Comparison of ENCODE assay signal across 24 cellular contexts in genomic region chr7:51354434-51354833, GRCh38. TPM values are rescaled to one million over a fixed set of nuclear protein-coding genes. Genes with fewer than 3 reads are reported as not detected.
DNase-seq lines count a peak whose midpoint lies in the region; ATAC-seq, FAIRE-seq and TF ChIP-seq lines count a peak whose summit lies in the region.
"Had no signal": no experiment of that assay in that cellular context is flagged by ENCODE, and none has a peak within 500 bp of the region (broad histone marks: within the 10 kb centered on the region; RNA-seq: fewer than 3 reads in every experiment).

No MANE protein-coding gene starts in this region.

- POLR2A ChIA-PET in HepG2 (lab: Yijun Ruan, JAX) = no interaction called here
- POLR2A ChIA-PET in WTC11 (lab: Charles Lee) = interaction anchor here (1.0 kb wide), 1 partner anchor 27 kb away, joined by 4 read pairs; no protein-coding TSS in a partner anchor

- H3K27me3 Mint-ChIP-seq in WTC11 (ENCODE audit: low read depth) = no peaks in the 10 kb centered on the region
- H3K27me3 Mint-ChIP-seq: CD4-positive, alpha-beta memory T cell had no signal

- no peak for TF ChIP-seq RAD21 in HepG2 (CRISPR knock-in tag; IDR thresholded peaks at IDR 0.05)

- FAIRE-seq in HepG2 (lab: Jason Lieb, UNC) (no peak), H54 (lab: Jason Lieb, UNC) (no peak)
- FAIRE-seq: A204.1, GM12891, GM18507 had no signal

- H3K36me3 ChIP-seq in HepG2 (replicated peaks in 1 of 2; ENCODE audit: control insufficient read depth in 1 of 2, insufficient read depth in 2 of 2, low read length in 2 of 2) = no peaks in the 10 kb centered on the region
- H3K36me3 ChIP-seq in right lobe of liver = no peaks in the 10 kb centered on the region
- H3K36me3 ChIP-seq in osteoblast (ENCODE audit: insufficient read depth, low read length) = no peaks in the 10 kb centered on the region
- H3K36me3 ChIP-seq: BE2C, HAP-1 had no signal

- peaks cover 33% of the 10 kb centered on the region for H3K4me1 Mint-ChIP-seq in WTC11
- H3K4me1 Mint-ChIP-seq: CD4-positive, alpha-beta memory T cell had no signal

- CTCF ChIA-PET in HepG2 (lab: Yijun Ruan, JAX; ENCODE audit: low intra/inter-chr PET ratio, low total read pairs) = no interaction called here
- CTCF ChIA-PET in WTC11 (lab: Charles Lee) = interaction anchor here (0.6 to 5.1 kb wide), 23 partner anchors 9 to 517 kb away, joined by 3 to 51 read pairs (median 4); no protein-coding TSS in a partner anchor

- in situ Hi-C loops in HepG2 (cut with HindIII; ENCODE audit: extremely low pct_ligation_motif_present, low pct_unique_long_range_greater_than_20kb) = no loop called here

- intact Hi-C loops in HepG2 (cut with micrococcal nuclease; ENCODE audit: unreplicated experiment) (no loop called here), right lobe of liver (cut with DNase I) (no loop called here)

- no peak overlapping the region for H2AFZ ChIP-seq in HepG2 (ENCODE audit: low read length)
- no peak overlapping the region for H2AFZ ChIP-seq in osteoblast (ENCODE audit: low read length)

- no peak for DNase-seq in HepG2 (ENCODE audit: low spot score)
- no peak for DNase-seq in right lobe of liver
- no peak for DNase-seq in WTC11 (ENCODE audit: low spot score)
- peak; percentile 59 for DNase-seq in osteoblast (ENCODE audit: insufficient read length, low spot score, missing footprints)
- DNase-seq in H54 (ENCODE audit: insufficient read length, low spot score) = no peak
- no peak for DNase-seq in amygdala (lab: John Stamatoyannopoulos, UW)
- DNase-seq: ACHN; AML-193; BE2C; C1 segment of cervical spinal cord; Calu3; CD4-positive, alpha-beta memory T cell; COR-L47; DMS53; DMS79 treated with DMSO at 0.1 percent for 48 hours; GF-D8; HFFc6 had no signal

- H3K9me3 ChIP-seq in HepG2 (ENCODE audit: low read length) (no peaks in the 10 kb centered on the region), right lobe of liver (no peaks in the 10 kb centered on the region), osteoblast (ENCODE audit: low read depth, low read length) (no peaks in the 10 kb centered on the region)
- H3K9me3 ChIP-seq: BE2C, HAP-1 had no signal

- H3K4me3 ChIP-seq in HepG2 (replicated peaks in 1 of 3; ENCODE audit: insufficient read depth in 1 of 3, low read depth in 2 of 3, low read length in 3 of 3) (no peak overlapping the region), right lobe of liver (no peak overlapping the region), osteoblast (ENCODE audit: insufficient read depth, low read length) (no peak overlapping the region)
- H3K4me3 ChIP-seq: HAP-1 had no signal

- no peak overlapping the region for H3K4me2 ChIP-seq in HepG2 (ENCODE audit: low read depth, low read length)
- H3K4me2 ChIP-seq in osteoblast (ENCODE audit: insufficient read depth, low read length) = no peak overlapping the region

- H3K9ac ChIP-seq in HepG2 (ENCODE audit: insufficient read depth, low read depth, low read length) = no peak overlapping the region

- no peak overlapping the region for H3K27ac Mint-ChIP-seq in WTC11
- H3K27ac Mint-ChIP-seq: CD4-positive, alpha-beta memory T cell; HFFc6 had no signal

- TF ChIP-seq POLR2A in HepG2 (IDR thresholded peaks at IDR 0.05; ENCODE audit: insufficient read depth in 1 of 2, low read depth in 2 of 2, low read length in 2 of 2) (no peak), right lobe of liver (IDR thresholded peaks at IDR 0.05) (no peak), H54 (IDR thresholded peaks at IDR 0.05; ENCODE audit: low read depth, low read length) (no peak)

- H3K79me2 ChIP-seq in HepG2 (ENCODE audit: insufficient read depth, low read length) (no peaks in the 10 kb centered on the region), osteoblast (ENCODE audit: insufficient read depth, low read length) (no peaks in the 10 kb centered on the region)

- H3K27me3 ChIP-seq in HepG2 (ENCODE audit: control insufficient read depth in 1 of 2, insufficient read depth in 2 of 2, low read length in 2 of 2) (no peaks in the 10 kb centered on the region), right lobe of liver (no peaks in the 10 kb centered on the region), osteoblast (ENCODE audit: insufficient read depth, low read length) (no peaks in the 10 kb centered on the region)
- H3K27me3 ChIP-seq: BE2C had no signal

- H3K27ac ChIP-seq in HepG2 (ENCODE audit: extremely low read length, insufficient read depth, low read length) (no peak overlapping the region), right lobe of liver (no peak overlapping the region), osteoblast (ENCODE audit: low read depth, low read length) (no peak overlapping the region)
- H3K27ac ChIP-seq: 22Rv1 had no signal

- H3K4me3 Mint-ChIP-seq in WTC11 = no peak overlapping the region
- H3K4me3 Mint-ChIP-seq: CD4-positive, alpha-beta memory T cell; HFFc6 had no signal

- ATAC-seq in HepG2 = no peak
- no peak for ATAC-seq in right lobe of liver
- ATAC-seq in WTC11 = no peak
- ATAC-seq in GM21526 (IDR thresholded peaks at IDR 0.05; ENCODE audit: low FRiP score, unreplicated experiment) = no peak

- TF ChIP-seq CTCF in HepG2 (CRISPR knock-in tag; IDR thresholded peaks at IDR 0.05) = no peak
- TF ChIP-seq CTCF in right lobe of liver (IDR thresholded peaks at IDR 0.05) = no peak
- TF ChIP-seq CTCF in WTC11 (IDR thresholded peaks at IDR 0.05) = no peak
- no peak for TF ChIP-seq CTCF in osteoblast (IDR thresholded peaks at IDR 0.05; ENCODE audit: extremely low read depth, low read depth, low read length)

- H3K4me1 ChIP-seq in HepG2 (ENCODE audit: insufficient read depth, low read length) (peaks cover 51% of the 10 kb centered on the region), right lobe of liver (peaks cover 0 to 26% (median 13%) of the 10 kb centered on the region in 4 donors), osteoblast (ENCODE audit: insufficient read depth, low read length) (no peaks in the 10 kb centered on the region)
- H3K4me1 ChIP-seq: BE2C, HAP-1 had no signal

- H3K36me3 Mint-ChIP-seq in WTC11 = no peaks in the 10 kb centered on the region
- H3K36me3 Mint-ChIP-seq: CD4-positive, alpha-beta memory T cell had no signal

- TF ChIP-seq EP300 in HepG2 (IDR thresholded peaks at IDR 0.05; ENCODE audit: low read depth in 2 of 2, low read length in 2 of 2) (no peak), HepG2 (CRISPR knock-in tag; IDR thresholded peaks at IDR 0.05; ENCODE audit: borderline replicate concordance) (no peak)

- 56% methylated on average over 2 of the region's 2 CpGs for WGBS in HepG2 (ENCODE audit: low lambda C conversion rate)
- 100% methylated on average over 2 of the region's 2 CpGs for WGBS in right lobe of liver (ENCODE audit: insufficient coverage, low coverage, low lambda C conversion rate, missing lambda C conversion rate)

- no peaks in the 10 kb centered on the region for H4K20me1 ChIP-seq in HepG2 (ENCODE audit: insufficient read depth, low read length)
- no peaks in the 10 kb centered on the region for H4K20me1 ChIP-seq in osteoblast (ENCODE audit: insufficient read depth, low read length)

- peaks cover 8% of the 10 kb centered on the region for H3K9me3 Mint-ChIP-seq in WTC11

- no TSS peak for BruUV-seq in HepG2 (replicated peaks; lab: Mats Ljungman, UMichigan)

TF ChIP-seq in WTC11, 78 proteins besides CTCF, POLR2A, EP300 and RAD21 (continues in another document):
- no peak for TF ChIP-seq PREB (CRISPR knock-in tag; IDR thresholded peaks at IDR 0.05; ENCODE audit: borderline replicate concordance)
- peak; percentile 63; the same call in 1 of the 2 replicates for TF ChIP-seq GTF2I (CRISPR knock-in tag; conservative IDR thresholded peaks at IDR 0.05)

RNA-seq across cellular contexts. Expression of gene COBL, which starts 37.8 kb away (rescaled TPM):
- total RNA-seq in HepG2 (2016; rRNA removed; fragmentation: Illumina TruSeq; extraction: Trizol) (3.8 and 4.4 TPM in 2 replicates), right lobe of liver (10 to 100 TPM; 21.5 to 35.9 (median 24.6) TPM), WTC11 (2021) (36.5 to 49.8 TPM (median 48.1 TPM) in 3 replicates), osteoblast (under 0.01 TPM in 2 replicates)
- 1.7 and 3.4 TPM in 2 replicates for total RNA-seq in HepG2 (2016; cell fraction: cytosol; rRNA removed; fragmentation: Illumina TruSeq; extraction: Trizol; ENCODE audit: low read depth)
- 2.9 and 3.7 TPM in 2 replicates for total RNA-seq in HepG2 (2016; cell fraction: insoluble cytoplasmic fraction; rRNA removed; fragmentation: Illumina TruSeq; extraction: Trizol)
- 3.3 TPM in 2 replicates for total RNA-seq in HepG2 (2016; cell fraction: membrane; rRNA removed; fragmentation: Illumina TruSeq; extraction: Trizol)
- total RNA-seq in HepG2 (2016; cell fraction: nucleus; rRNA removed; fragmentation: Illumina TruSeq; extraction: Trizol) = 7.8 and 8.5 TPM in 2 replicates
- 4.9 and 8.4 TPM in 2 replicates for polyA plus RNA-seq in HepG2 (2011; rRNA removed)
- 3.8 and 4.6 TPM in 2 replicates for polyA plus RNA-seq in HepG2 (2011; cell fraction: cytosol; rRNA removed)
- polyA plus RNA-seq in HepG2 (2011; cell fraction: nucleus; rRNA removed) = 5.7 and 7.9 TPM in 2 replicates
- 13.2 and 13.3 TPM in 2 replicates for polyA plus RNA-seq in HepG2 (2012)
- polyA plus RNA-seq in HepG2 (2016; cell fraction: cytosol; fragmentation: Illumina TruSeq; extraction: Trizol; ENCODE audit: low read depth) = 0.85 and 0.88 TPM in 2 replicates
- polyA plus RNA-seq in HepG2 (2016; cell fraction: insoluble cytoplasmic fraction; fragmentation: Illumina TruSeq; extraction: Trizol; ENCODE audit: low read depth) = 4.3 and 5.9 TPM in 2 replicates
- polyA plus RNA-seq in HepG2 (2016; cell fraction: membrane; fragmentation: Illumina TruSeq; extraction: Trizol; ENCODE audit: low read depth) = 1.7 and 2.0 TPM in 2 replicates
- 7.6 and 8.4 TPM in 2 replicates for polyA plus RNA-seq in HepG2 (2016; cell fraction: nucleus; fragmentation: Illumina TruSeq; extraction: Trizol; ENCODE audit: insufficient read depth, low read depth)
- polyA minus RNA-seq in HepG2 (2011; rRNA and poly(A)+ RNA removed; ENCODE audit: low replicate concordance) = 15.4 and 59.2 TPM in 2 replicates
- polyA minus RNA-seq in HepG2 (2011; cell fraction: cytosol; rRNA and poly(A)+ RNA removed) = 5.0 and 7.4 TPM in 2 replicates
- 17.9 and 22.8 TPM in 2 replicates for polyA minus RNA-seq in HepG2 (2011; cell fraction: nucleus; rRNA and poly(A)+ RNA removed)
- total RNA-seq: CD4-positive, alpha-beta memory T cell; G401; HFFc6 had no signal
- polyA plus RNA-seq: CD4-positive, alpha-beta memory T cell had no signal
